18 cellular contexts compared by ENCODE assay signal in the genomic region with DNA sequence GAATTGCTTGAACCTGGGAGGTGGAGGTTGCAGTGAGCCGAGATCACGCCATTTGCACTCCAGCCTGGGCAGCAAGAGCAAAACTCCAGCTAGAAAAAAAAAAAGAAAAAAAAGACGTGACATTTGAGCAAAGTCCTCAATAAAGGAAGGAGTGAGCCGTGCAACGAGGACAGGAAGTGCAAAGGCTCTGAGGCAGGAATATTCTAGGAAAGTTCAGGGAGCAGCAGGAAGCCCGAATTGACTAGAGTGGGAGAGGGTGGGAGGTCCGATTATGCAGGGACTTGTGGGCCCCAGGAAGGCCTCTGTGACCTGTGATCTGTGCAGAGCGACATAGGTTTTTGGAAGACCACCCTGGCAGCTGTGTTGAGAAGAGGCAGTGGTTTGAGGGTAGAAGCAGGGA. TPM values are rescaled to one million over a fixed set of nuclear protein-coding genes. Genes with fewer than 3 reads are reported as not detected.
DNase-seq lines count a peak whose midpoint lies in the region; ATAC-seq and TF ChIP-seq lines count a peak whose summit lies in the region.
"Had no signal": no experiment of that assay in that cellular context is flagged by ENCODE, and none has a peak within 500 bp of the region (broad histone marks: within the 10 kb centered on the region; RNA-seq: fewer than 3 reads in every experiment).

No MANE protein-coding gene starts in this region.

- H3K27me3 ChIP-seq in spleen (replicated peaks in 1 of 7) = no peaks in the 10 kb centered on the region
- H3K27me3 ChIP-seq: adrenal gland, heart left ventricle had no signal

- intact Hi-C loops in activated CD4-positive, alpha-beta T cell treated with anti-CD3 and anti-CD28 coated beads for 36 hours (cut with DNase I, micrococcal nuclease) = no loop called here
- intact Hi-C loops in activated CD4-positive, alpha-beta memory T cell treated with anti-CD3 and anti-CD28 coated beads for 36 hours (cut with micrococcal nuclease) = no loop called here
- intact Hi-C loops in spleen (cut with DNase I; ENCODE audit: low total_unique reads) = no loop called here

- WGBS in spleen, 5 donors = 70 to 79% (median 72%) methylated on average over 8 of the region's 8 CpGs

- ATAC-seq in activated CD4-positive, alpha-beta T cell treated with anti-CD3 and anti-CD28 coated beads for 36 hours = no peak
- ATAC-seq: heart left ventricle had no signal

- no peaks in the 10 kb centered on the region for H3K9me3 ChIP-seq in spleen
- H3K9me3 ChIP-seq: adrenal gland, heart left ventricle had no signal

- H3K36me3 ChIP-seq in spleen = peaks cover 2 to 98% (median 81%) of the 10 kb centered on the region in 6 donors

- H3K4me3 Mint-ChIP-seq in activated CD4-positive, alpha-beta T cell treated with anti-CD3 and anti-CD28 coated beads for 36 hours = no peak overlapping the region
- H3K4me3 Mint-ChIP-seq in activated CD4-positive, alpha-beta memory T cell treated with anti-CD3 and anti-CD28 coated beads for 36 hours = no peak overlapping the region
- H3K4me3 Mint-ChIP-seq in glutamatergic neuron (ENCODE audit: unreplicated experiment) = no peak overlapping the region

- peaks cover 41% of the 10 kb centered on the region for H3K36me3 Mint-ChIP-seq in activated CD4-positive, alpha-beta T cell treated with anti-CD3 and anti-CD28 coated beads for 36 hours (ENCODE audit: low read depth)
- peaks cover 31% of the 10 kb centered on the region for H3K36me3 Mint-ChIP-seq in activated CD4-positive, alpha-beta memory T cell treated with anti-CD3 and anti-CD28 coated beads for 36 hours
- no peaks in the 10 kb centered on the region for H3K36me3 Mint-ChIP-seq in glutamatergic neuron (ENCODE audit: unreplicated experiment)

- no peak for TF ChIP-seq POLR2A in spleen (IDR thresholded peaks at IDR 0.05)

- no peaks in the 10 kb centered on the region for H3K27me3 Mint-ChIP-seq in activated CD4-positive, alpha-beta T cell treated with anti-CD3 and anti-CD28 coated beads for 36 hours
- H3K27me3 Mint-ChIP-seq in activated CD4-positive, alpha-beta memory T cell treated with anti-CD3 and anti-CD28 coated beads for 36 hours = no peaks in the 10 kb centered on the region
- H3K27me3 Mint-ChIP-seq in glutamatergic neuron (ENCODE audit: unreplicated experiment) = peaks cover 4% of the 10 kb centered on the region

- DNase-seq in activated CD4-positive, alpha-beta T cell treated with anti-CD3 and anti-CD28 coated beads for 36 hours = no peak
- DNase-seq in activated CD4-positive, alpha-beta T cell treated with anti-CD3 and anti-CD28 coated beads, Interleukin-2, amount 50 U/mL, for 1 hour = no peak
- peak; percentile 5 for DNase-seq in activated CD4-positive, alpha-beta memory T cell treated with anti-CD3 and anti-CD28 coated beads for 36 hours
- no peak for DNase-seq in glutamatergic neuron
- peak; percentile 23 for DNase-seq in spleen
- DNase-seq in NCI-H2107 treated with DMSO at 0.1 percent for 48 hours (lab: John Stamatoyannopoulos, UW; ENCODE audit: unreplicated experiment) = no peak
- no peak for DNase-seq in NCI-H1930 (lab: John Stamatoyannopoulos, UW)
- DNase-seq in OCI-M2 (lab: John Stamatoyannopoulos, UW; ENCODE audit: unreplicated experiment) = no peak
- DNase-seq: activated CD4-positive, alpha-beta T cell treated with anti-CD3 and anti-CD28 coated beads, Interleukin-2, amount 50 U/mL, for 48 hours; heart left ventricle; NCI-H2029 treated with DMSO at 0.1 percent for 48 hours; NCI-H748 treated with DMSO at 0.1 percent for 48 hours; stimulated activated CD4-positive, alpha-beta T cell treated with anti-CD3 and anti-CD28 coated beads, Interleukin-1b, Interleukin-23, amount 100 ng/mL, for 48 hours; trophoblast cell had no signal

- TF ChIP-seq CTCF in glutamatergic neuron (IDR thresholded peaks at IDR 0.05; ENCODE audit: partially characterized antibody, unreplicated experiment) (no peak), spleen (IDR thresholded peaks at IDR 0.05 in 8 of 11, conservative IDR thresholded peaks at IDR 0.05 in 3 of 11) (no peak)

- H3K27ac Mint-ChIP-seq in activated CD4-positive, alpha-beta T cell treated with anti-CD3 and anti-CD28 coated beads for 36 hours = peak overlapping the region; percentile 44
- no peak overlapping the region for H3K27ac Mint-ChIP-seq in activated CD4-positive, alpha-beta memory T cell treated with anti-CD3 and anti-CD28 coated beads for 36 hours
- H3K27ac Mint-ChIP-seq in glutamatergic neuron (ENCODE audit: unreplicated experiment) = peak overlapping the region; percentile 3

- peaks cover 0 to 83% (median 36%) of the 10 kb centered on the region in 6 donors for H3K4me1 ChIP-seq in spleen

- POLR2A ChIA-PET in activated CD4-positive, alpha-beta T cell treated with anti-CD3 and anti-CD28 coated beads for 36 hours (lab: Charles Lee) = no interaction called here
- POLR2A ChIA-PET in activated CD4-positive, alpha-beta memory T cell treated with anti-CD3 and anti-CD28 coated beads for 36 hours (lab: Charles Lee) = no interaction called here

- H3K4me1 Mint-ChIP-seq in activated CD4-positive, alpha-beta T cell treated with anti-CD3 and anti-CD28 coated beads for 36 hours = peaks cover 19% of the 10 kb centered on the region
- H3K4me1 Mint-ChIP-seq in activated CD4-positive, alpha-beta memory T cell treated with anti-CD3 and anti-CD28 coated beads for 36 hours (ENCODE audit: low read depth) = peaks cover 8% of the 10 kb centered on the region
- H3K4me1 Mint-ChIP-seq in glutamatergic neuron (ENCODE audit: low read depth, unreplicated experiment) = peaks cover 6% of the 10 kb centered on the region

- H3K9me3 Mint-ChIP-seq in activated CD4-positive, alpha-beta T cell treated with anti-CD3 and anti-CD28 coated beads for 36 hours (ENCODE audit: low read depth) = no peaks in the 10 kb centered on the region
- no peaks in the 10 kb centered on the region for H3K9me3 Mint-ChIP-seq in activated CD4-positive, alpha-beta memory T cell treated with anti-CD3 and anti-CD28 coated beads for 36 hours
- peaks cover 8% of the 10 kb centered on the region for H3K9me3 Mint-ChIP-seq in glutamatergic neuron (ENCODE audit: unreplicated experiment)

- H3K27ac ChIP-seq in spleen = peak overlapping the region in 2 of 8 donors; percentile 11 to 12
- H3K27ac ChIP-seq: adrenal gland, heart left ventricle had no signal

- no peak overlapping the region for H3K4me3 ChIP-seq in spleen
- H3K4me3 ChIP-seq: adrenal gland, heart left ventricle had no signal

- CTCF ChIA-PET in activated CD4-positive, alpha-beta T cell treated with anti-CD3 and anti-CD28 coated beads for 36 hours (lab: Charles Lee) = interaction anchor here (0.6 to 0.8 kb wide), 2 partner anchors 21 to 35 kb away, joined by 3 to 4 read pairs; no protein-coding TSS in a partner anchor
- CTCF ChIA-PET in activated CD4-positive, alpha-beta memory T cell treated with anti-CD3 and anti-CD28 coated beads for 36 hours (lab: Charles Lee) = no interaction called here

RNA-seq across cellular contexts. Expression of gene LASP1, which starts 46.9 kb away (rescaled TPM):
- total RNA-seq in activated CD4-positive, alpha-beta T cell treated with anti-CD3 and anti-CD28 coated beads for 36 hours = 100 to 1,000 TPM; 119 to 144 TPM
- total RNA-seq in activated CD4-positive, alpha-beta memory T cell treated with anti-CD3 and anti-CD28 coated beads for 36 hours = 100 to 1,000 TPM; 134 to 139 TPM
- total RNA-seq in glutamatergic neuron (ENCODE audit: unreplicated experiment) = 66.6 TPM
- 100 to 1,000 TPM; 117 to 196 (median 154) TPM for total RNA-seq in spleen
- polyA plus RNA-seq in spleen = 10 to 100 TPM; 38.8 to 84.3 (median 45.6) TPM

RNA-seq across cellular contexts. Expression of gene FBXO47, which starts 50.4 kb away (rescaled TPM):
- total RNA-seq in activated CD4-positive, alpha-beta T cell treated with anti-CD3 and anti-CD28 coated beads for 36 hours = under 1 TPM; 0.11 to 0.16 TPM
- not detected for total RNA-seq in activated CD4-positive, alpha-beta memory T cell treated with anti-CD3 and anti-CD28 coated beads for 36 hours
- total RNA-seq in glutamatergic neuron (ENCODE audit: unreplicated experiment) (not detected), spleen (not detected)
- under 1 TPM in 1 of 3 donors, not detected in 2; 0.06 TPM for polyA plus RNA-seq in spleen
- total RNA-seq: A172, adrenal gland, esophagus mucosa, RPMI7951 had no signal
- polyA plus RNA-seq: adrenal gland, heart left ventricle had no signal

Comparison
In these comparisons a context has a peak if more than half of its experiments do, and no peak if none do; other contexts are left out.
1. DNase-seq: peak in activated CD4-positive, alpha-beta memory T cell treated with anti-CD3 and anti-CD28 coated beads for 36 hours (single experiment) and spleen (single experiment); none in activated CD4-positive, alpha-beta T cell treated with anti-CD3 and anti-CD28 coated beads for 36 hours (single experiment), activated CD4-positive, alpha-beta T cell treated with anti-CD3 and anti-CD28 coated beads, Interleukin-2, amount 50 U/mL, for 1 hour (single experiment), glutamatergic neuron (single experiment), NCI-H2107 treated with DMSO at 0.1 percent for 48 hours (single experiment), NCI-H1930 (0 of 2) and OCI-M2 (single experiment).